Comparison of ENCODE assay signal across 2 cellular contexts in the genomic region with DNA sequence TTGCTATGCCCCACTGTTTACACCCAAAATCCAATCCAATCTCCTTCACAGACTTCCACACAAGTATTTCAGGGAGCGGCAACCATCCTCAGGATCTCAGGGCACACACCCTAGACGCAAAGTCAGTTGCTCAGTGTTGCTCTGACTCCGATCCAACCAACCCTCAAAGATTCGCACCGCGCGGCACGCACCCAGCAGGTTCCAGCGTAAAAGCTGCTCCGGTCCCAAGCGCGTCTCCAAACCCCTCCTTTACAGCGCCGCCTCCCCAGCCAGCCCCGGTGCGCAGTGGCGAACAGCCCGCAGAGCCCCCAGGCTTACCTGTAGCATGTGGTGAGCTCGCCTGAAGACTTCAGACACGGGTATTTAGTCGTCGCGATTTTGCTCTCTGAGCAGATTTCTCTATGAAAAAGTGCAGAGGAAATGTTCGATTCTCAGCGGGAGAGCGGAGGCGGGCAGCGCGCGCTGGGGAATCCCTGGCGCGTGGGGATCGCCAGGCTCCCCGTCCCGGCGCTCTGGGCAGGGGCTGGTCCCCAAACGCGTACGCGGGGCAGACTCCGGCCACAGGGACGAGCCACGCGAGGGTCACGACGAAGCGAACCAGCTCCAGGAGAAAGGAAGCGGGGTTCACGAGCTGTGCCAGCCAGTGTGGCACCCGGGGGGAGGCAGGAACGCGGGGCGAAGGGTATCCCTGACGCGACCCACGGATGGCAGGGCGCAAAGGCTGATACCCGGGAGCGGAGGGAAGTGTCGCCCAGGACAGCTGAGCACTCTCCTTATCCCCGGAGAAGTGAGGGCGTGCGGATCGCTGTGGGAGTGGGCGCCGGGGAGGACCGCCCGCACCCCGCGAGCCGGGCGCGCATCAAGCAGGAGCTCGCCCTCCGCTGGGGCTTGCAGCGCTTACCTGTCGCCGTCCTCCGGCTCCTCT.
A peak's percentile ranks its signal among the peaks of the same experiment; 100 is the strongest.
TF ChIP-seq lines count a peak whose summit lies in the region.

No MANE protein-coding gene starts in this region.

TF ChIP-seq in HEK293, 187 proteins besides CTCF, POLR2A, EP300 and RAD21 (continued from another document and continues in another):
- TF ChIP-seq, protein P1, sequence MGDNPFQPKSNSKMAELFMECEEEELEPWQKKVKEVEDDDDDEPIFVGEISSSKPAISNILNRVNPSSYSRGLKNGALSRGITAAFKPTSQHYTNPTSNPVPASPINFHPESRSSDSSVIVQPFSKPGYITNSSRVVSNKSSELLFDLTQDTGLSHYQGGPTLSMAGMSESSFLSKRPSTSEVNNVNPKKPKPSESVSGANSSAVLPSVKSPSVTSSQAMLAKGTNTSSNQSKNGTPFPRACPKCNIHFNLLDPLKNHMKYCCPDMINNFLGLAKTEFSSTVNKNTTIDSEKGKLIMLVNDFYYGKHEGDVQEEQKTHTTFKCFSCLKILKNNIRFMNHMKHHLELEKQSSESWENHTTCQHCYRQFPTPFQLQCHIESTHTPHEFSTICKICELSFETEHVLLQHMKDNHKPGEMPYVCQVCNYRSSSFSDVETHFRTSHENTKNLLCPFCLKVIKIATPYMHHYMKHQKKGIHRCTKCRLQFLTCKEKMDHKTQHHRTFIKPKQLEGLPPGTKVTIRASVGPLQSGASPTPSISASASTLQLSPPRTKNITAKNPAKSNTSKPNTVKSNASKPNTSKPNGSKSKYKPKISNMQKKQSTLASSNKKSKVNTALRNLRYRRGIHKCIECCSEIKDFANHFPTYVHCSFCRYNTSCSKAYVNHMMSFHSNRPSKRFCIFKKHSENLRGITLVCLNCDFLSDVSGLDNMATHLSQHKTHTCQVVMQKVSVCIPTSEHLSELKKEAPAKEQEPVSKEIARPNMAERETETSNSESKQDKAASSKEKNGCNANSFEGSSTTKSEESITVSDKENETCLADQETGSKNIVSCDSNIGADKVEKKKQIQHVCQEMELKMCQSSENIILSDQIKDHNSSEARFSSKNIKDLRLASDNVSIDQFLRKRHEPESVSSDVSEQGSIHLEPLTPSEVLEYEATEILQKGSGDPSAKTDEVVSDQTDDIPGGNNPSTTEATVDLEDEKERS (tag by site-specific recombination; IDR thresholded peaks at IDR 0.05), result no peak
- TF ChIP-seq, protein P2, sequence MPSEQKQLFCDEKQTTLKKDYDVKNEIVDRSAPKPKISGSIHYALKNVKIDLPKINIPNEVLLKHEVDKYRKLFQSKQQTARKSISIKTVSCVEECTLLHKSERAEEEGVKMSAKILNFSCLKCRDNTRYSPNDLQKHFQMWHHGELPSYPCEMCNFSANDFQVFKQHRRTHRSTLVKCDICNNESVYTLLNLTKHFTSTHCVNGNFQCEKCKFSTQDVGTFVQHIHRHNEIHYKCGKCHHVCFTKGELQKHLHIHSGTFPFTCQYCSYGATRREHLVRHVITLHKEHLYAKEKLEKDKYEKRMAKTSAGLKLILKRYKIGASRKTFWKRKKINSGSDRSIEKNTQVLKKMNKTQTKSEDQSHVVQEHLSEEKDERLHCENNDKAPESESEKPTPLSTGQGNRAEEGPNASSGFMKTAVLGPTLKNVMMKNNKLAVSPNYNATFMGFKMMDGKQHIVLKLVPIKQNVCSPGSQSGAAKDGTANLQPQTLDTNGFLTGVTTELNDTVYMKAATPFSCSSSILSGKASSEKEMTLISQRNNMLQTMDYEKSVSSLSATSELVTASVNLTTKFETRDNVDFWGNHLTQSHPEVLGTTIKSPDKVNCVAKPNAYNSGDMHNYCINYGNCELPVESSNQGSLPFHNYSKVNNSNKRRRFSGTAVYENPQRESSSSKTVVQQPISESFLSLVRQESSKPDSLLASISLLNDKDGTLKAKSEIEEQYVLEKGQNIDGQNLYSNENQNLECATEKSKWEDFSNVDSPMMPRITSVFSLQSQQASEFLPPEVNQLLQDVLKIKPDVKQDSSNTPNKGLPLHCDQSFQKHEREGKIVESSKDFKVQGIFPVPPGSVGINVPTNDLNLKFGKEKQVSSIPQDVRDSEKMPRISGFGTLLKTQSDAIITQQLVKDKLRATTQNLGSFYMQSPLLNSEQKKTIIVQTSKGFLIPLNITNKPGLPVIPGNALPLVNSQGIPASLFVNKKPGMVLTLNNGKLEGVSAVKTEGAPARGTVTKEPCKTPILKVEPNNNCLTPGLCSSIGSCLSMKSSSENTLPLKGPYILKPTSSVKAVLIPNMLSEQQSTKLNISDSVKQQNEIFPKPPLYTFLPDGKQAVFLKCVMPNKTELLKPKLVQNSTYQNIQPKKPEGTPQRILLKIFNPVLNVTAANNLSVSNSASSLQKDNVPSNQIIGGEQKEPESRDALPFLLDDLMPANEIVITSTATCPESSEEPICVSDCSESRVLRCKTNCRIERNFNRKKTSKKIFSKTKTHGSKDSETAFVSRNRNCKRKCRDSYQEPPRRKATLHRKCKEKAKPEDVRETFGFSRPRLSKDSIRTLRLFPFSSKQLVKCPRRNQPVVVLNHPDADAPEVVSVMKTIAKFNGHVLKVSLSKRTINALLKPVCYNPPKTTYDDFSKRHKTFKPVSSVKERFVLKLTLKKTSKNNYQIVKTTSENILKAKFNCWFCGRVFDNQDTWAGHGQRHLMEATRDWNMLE (tag by site-specific recombination; conservative IDR thresholded peaks at IDR 0.05; ENCODE audit: low read depth), result no peak
- TF ChIP-seq SP2 (tag by site-specific recombination; IDR thresholded peaks at IDR 0.05) (no peak), ZNF24 (tag by site-specific recombination; IDR thresholded peaks at IDR 0.05) (no peak), ZNF623 (tag by site-specific recombination; IDR thresholded peaks at IDR 0.05) (no peak), ZSCAN30 (tag by site-specific recombination; IDR thresholded peaks at IDR 0.05) (no peak), ZNF843 (tag by site-specific recombination; IDR thresholded peaks at IDR 0.05) (no peak), ZXDB (tag by site-specific recombination; IDR thresholded peaks at IDR 0.05) (no peak), ZNF350 (tag by site-specific recombination; IDR thresholded peaks at IDR 0.05) (no peak), TRIM28 (IDR thresholded peaks at IDR 0.05; ENCODE audit: borderline replicate concordance, low read length) (no peak), ZNF514 (tag by site-specific recombination; IDR thresholded peaks at IDR 0.05) (no peak)
- TF ChIP-seq, protein P3, sequence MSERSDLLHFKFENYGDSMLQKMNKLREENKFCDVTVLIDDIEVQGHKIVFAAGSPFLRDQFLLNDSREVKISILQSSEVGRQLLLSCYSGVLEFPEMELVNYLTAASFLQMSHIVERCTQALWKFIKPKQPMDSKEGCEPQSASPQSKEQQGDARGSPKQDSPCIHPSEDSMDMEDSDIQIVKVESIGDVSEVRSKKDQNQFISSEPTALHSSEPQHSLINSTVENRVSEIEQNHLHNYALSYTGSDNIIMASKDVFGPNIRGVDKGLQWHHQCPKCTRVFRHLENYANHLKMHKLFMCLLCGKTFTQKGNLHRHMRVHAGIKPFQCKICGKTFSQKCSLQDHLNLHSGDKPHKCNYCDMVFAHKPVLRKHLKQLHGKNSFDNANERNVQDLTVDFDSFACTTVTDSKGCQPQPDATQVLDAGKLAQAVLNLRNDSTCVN (tag by site-specific recombination; optimal IDR thresholded peaks at IDR 0.05), result peak; percentile 81

TF ChIP-seq in WTC11, 78 proteins besides CTCF, POLR2A, EP300 and RAD21 (continued from another document):
- TF ChIP-seq, protein P4, sequence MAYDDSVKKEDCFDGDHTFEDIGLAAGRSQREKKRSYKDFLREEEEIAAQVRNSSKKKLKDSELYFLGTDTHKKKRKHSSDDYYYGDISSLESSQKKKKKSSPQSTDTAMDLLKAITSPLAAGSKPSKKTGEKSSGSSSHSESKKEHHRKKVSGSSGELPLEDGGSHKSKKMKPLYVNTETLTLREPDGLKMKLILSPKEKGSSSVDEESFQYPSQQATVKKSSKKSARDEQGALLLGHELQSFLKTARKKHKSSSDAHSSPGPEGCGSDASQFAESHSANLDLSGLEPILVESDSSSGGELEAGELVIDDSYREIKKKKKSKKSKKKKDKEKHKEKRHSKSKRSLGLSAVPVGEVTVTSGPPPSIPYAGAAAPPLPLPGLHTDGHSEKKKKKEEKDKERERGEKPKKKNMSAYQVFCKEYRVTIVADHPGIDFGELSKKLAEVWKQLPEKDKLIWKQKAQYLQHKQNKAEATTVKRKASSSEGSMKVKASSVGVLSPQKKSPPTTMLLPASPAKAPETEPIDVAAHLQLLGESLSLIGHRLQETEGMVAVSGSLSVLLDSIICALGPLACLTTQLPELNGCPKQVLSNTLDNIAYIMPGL (CRISPR knock-in tag; IDR thresholded peaks at IDR 0.05), result no peak
